ENCODE assay signal across 17 cellular contexts in genomic region chr17:260031-260791, GRCh38.
DNase-seq lines count a peak whose midpoint lies in the region; ATAC-seq, FAIRE-seq and TF ChIP-seq lines count a peak whose summit lies in the region.
"Had no signal": no experiment of that assay in that cellular context is flagged by ENCODE, and none has a peak within 500 bp of the region (broad histone marks: within the 10 kb centered on the region; RNA-seq: fewer than 3 reads in every experiment).

No MANE protein-coding gene starts in this region.

- H3K4me3 ChIP-seq in H1 (ENCODE audit: extremely low read depth in 1 of 4, insufficient read depth in 2 of 4, low read depth in 3 of 4, low read length in 4 of 4): peak overlapping the region in 3 of 4 experiments; percentile 5 to 36 (median 19); a peak in 3 of 8 replicates
- H3K4me3 ChIP-seq in neuronal stem cell (ENCODE audit: low read length in 2 of 2): no peak overlapping the region
- H3K4me3 ChIP-seq: breast epithelium, testis had no signal

- peak overlapping the region; percentile 20 for H4K5ac ChIP-seq in H1 (ENCODE audit: insufficient read length, low read depth, low read length)

- H4K8ac ChIP-seq in H1 (ENCODE audit: extremely low read depth, insufficient read depth, low read length) (no peak overlapping the region; the same call in none of the 2 replicates), neuronal stem cell (ENCODE audit: low read depth, low read length) (no peak overlapping the region)

- DNase-seq in activated naive CD8-positive, alpha-beta T cell treated with anti-CD3 and anti-CD28 coated beads, Interleukin-2, amount 10 ng/mL, durations not matched to agents 7 days and 5 days: peak; percentile 18
- no peak for DNase-seq in activated naive CD8-positive, alpha-beta T cell treated with anti-CD3 and anti-CD28 coated beads for 36 hours
- DNase-seq in H1 (ENCODE audit: low read depth in 1 of 2, low spot score in 2 of 2) (peak; percentile 3 to 64), neuronal stem cell (ENCODE audit: low spot score) (no peak), type B pancreatic cell (ENCODE audit: extremely low spot score, unreplicated experiment) (peak; percentile 64), NCI-H1105 treated with DMSO at 0.1 percent for 48 hours (lab: John Stamatoyannopoulos, UW) (no peak), DMS 273 (lab: John Stamatoyannopoulos, UW; ENCODE audit: unreplicated experiment) (no peak)
- DNase-seq: activated naive CD4-positive, alpha-beta T cell treated with anti-CD3 and anti-CD28 coated beads, Interleukin-2, amount 50 U/mL, for 16 hours; foreskin keratinocyte; GF-D8; NCI-H526; nucleus accumbens; testis had no signal

- peak overlapping the region; percentile 50 to 56 for H3K4me2 ChIP-seq in H1 (ENCODE audit: insufficient read depth in 1 of 2, low read depth in 2 of 2, low read length in 2 of 2)
- H3K4me2 ChIP-seq in neuronal stem cell (ENCODE audit: insufficient read depth, low read length, poor library complexity, severe bottlenecking): no peak overlapping the region

- TF ChIP-seq POLR2A in H1 (IDR thresholded peaks at IDR 0.05; ENCODE audit: control extremely low read depth in 1 of 2, low read depth in 2 of 2, low read length in 2 of 2): no peak

- H3K4me3 Mint-ChIP-seq in activated naive CD8-positive, alpha-beta T cell treated with anti-CD3 and anti-CD28 coated beads, Interleukin-2, amount 10 ng/mL, durations not matched to agents 7 days and 5 days: no peak overlapping the region
- no peak overlapping the region for H3K4me3 Mint-ChIP-seq in activated naive CD8-positive, alpha-beta T cell treated with anti-CD3 and anti-CD28 coated beads for 36 hours
- no peak overlapping the region for H3K4me3 Mint-ChIP-seq in type B pancreatic cell

- H3K36me3 Mint-ChIP-seq in activated naive CD8-positive, alpha-beta T cell treated with anti-CD3 and anti-CD28 coated beads, Interleukin-2, amount 10 ng/mL, durations not matched to agents 7 days and 5 days: no peaks in the 10 kb centered on the region
- no peaks in the 10 kb centered on the region for H3K36me3 Mint-ChIP-seq in activated naive CD8-positive, alpha-beta T cell treated with anti-CD3 and anti-CD28 coated beads for 36 hours
- peaks cover 10% of the 10 kb centered on the region for H3K36me3 Mint-ChIP-seq in type B pancreatic cell

- H3K36me3 ChIP-seq in H1 (ENCODE audit: control insufficient read depth in 2 of 4, insufficient read depth in 4 of 4, low read length in 3 of 4) (no peaks in the 10 kb centered on the region), neuronal stem cell (replicated peaks in 1 of 2; ENCODE audit: control insufficient read depth in 2 of 2, insufficient read depth in 2 of 2, low read length in 2 of 2) (no peaks in the 10 kb centered on the region)
- H3K36me3 ChIP-seq: breast epithelium had no signal

- TF ChIP-seq RAD21 in H1 (IDR thresholded peaks at IDR 0.05 in 1 of 2, conservative IDR thresholded peaks at IDR 0.05 in 1 of 2; ENCODE audit: low read depth in 2 of 2, low read length in 2 of 2): no peak

- POLR2A ChIA-PET in activated naive CD8-positive, alpha-beta T cell treated with anti-CD3 and anti-CD28 coated beads, Interleukin-2, amount 10 ng/mL, durations not matched to agents 7 days and 5 days (lab: Charles Lee): no interaction called here
- POLR2A ChIA-PET in H1 (lab: Charles Lee; ENCODE audit: partially characterized antibody): interaction anchor here (0.6 to 2.0 kb wide), 4 partner anchors 10 to 23 kb away, joined by 3 to 5 read pairs (median 4); no protein-coding TSS in a partner anchor

- H2BK120ac ChIP-seq in H1 (replicated peaks; ENCODE audit: low read depth, low read length) (peak overlapping the region; percentile 73), neuronal stem cell (ENCODE audit: low read depth, low read length) (no peak overlapping the region)

- peaks cover 1% of the 10 kb centered on the region for H3K4me1 Mint-ChIP-seq in activated naive CD8-positive, alpha-beta T cell treated with anti-CD3 and anti-CD28 coated beads, Interleukin-2, amount 10 ng/mL, durations not matched to agents 7 days and 5 days
- peaks cover 3% of the 10 kb centered on the region for H3K4me1 Mint-ChIP-seq in activated naive CD8-positive, alpha-beta T cell treated with anti-CD3 and anti-CD28 coated beads for 36 hours
- H3K4me1 Mint-ChIP-seq in type B pancreatic cell (ENCODE audit: unreplicated experiment): no peaks in the 10 kb centered on the region

- H3K27ac ChIP-seq in H1 (ENCODE audit: low read depth, low read length) (no peak overlapping the region), neuronal stem cell (replicated peaks; ENCODE audit: low read length) (no peak overlapping the region)
- H3K27ac ChIP-seq: foreskin keratinocyte, testis had no signal

- TF ChIP-seq EP300 in H1 (IDR thresholded peaks at IDR 0.05; ENCODE audit: borderline replicate concordance in 1 of 2, low read depth in 2 of 2, low read length in 2 of 2): no peak

- H3K79me1 ChIP-seq in H1 (ENCODE audit: low read depth, low read length) (no peaks in the 10 kb centered on the region), neuronal stem cell (ENCODE audit: low read depth, low read length) (no peaks in the 10 kb centered on the region)

- H3K27ac Mint-ChIP-seq in activated naive CD8-positive, alpha-beta T cell treated with anti-CD3 and anti-CD28 coated beads, Interleukin-2, amount 10 ng/mL, durations not matched to agents 7 days and 5 days: no peak overlapping the region
- no peak overlapping the region for H3K27ac Mint-ChIP-seq in activated naive CD8-positive, alpha-beta T cell treated with anti-CD3 and anti-CD28 coated beads for 36 hours
- H3K27ac Mint-ChIP-seq in type B pancreatic cell: no peak overlapping the region

- H3K14ac ChIP-seq in H1 (ENCODE audit: insufficient read length) (no peak overlapping the region), neuronal stem cell (ENCODE audit: low read length) (peak overlapping the region; percentile 72)

- H3K4ac ChIP-seq in H1 (replicated peaks; ENCODE audit: insufficient read length, low read depth, low read length) (peak overlapping the region; percentile 47), neuronal stem cell (ENCODE audit: low read length) (no peak overlapping the region)

- no peak overlapping the region for H3K9ac ChIP-seq in H1 (replicated peaks in 1 of 4; ENCODE audit: extremely low read depth in 1 of 4, low read depth in 3 of 4, low read length in 3 of 4)
- no peak overlapping the region for H3K9ac ChIP-seq in neuronal stem cell (ENCODE audit: low read depth, low read length, poor library complexity)

- peak overlapping the region; percentile 99 for H2BK12ac ChIP-seq in H1 (ENCODE audit: low read depth, low read length)
- no peak overlapping the region for H2BK12ac ChIP-seq in neuronal stem cell (ENCODE audit: low read length)

- H2AK5ac ChIP-seq in H1 (ENCODE audit: low read depth, low read length) (peak overlapping the region; percentile 24; the same call in 1 of the 2 replicates), neuronal stem cell (ENCODE audit: low read depth, low read length) (no peak overlapping the region)

- H4K91ac ChIP-seq in H1 (replicated peaks; ENCODE audit: insufficient read length, low read length): peak overlapping the region; percentile 90
- H4K91ac ChIP-seq in neuronal stem cell (ENCODE audit: low read depth, low read length, poor library complexity): no peak overlapping the region

- no peaks in the 10 kb centered on the region for H3K23me2 ChIP-seq in H1 (ENCODE audit: low read depth, low read length)

- peak overlapping the region; percentile 89; the same call in 1 of the 2 replicates for H2BK20ac ChIP-seq in H1 (ENCODE audit: low read length)

- H3K23ac ChIP-seq in H1 (ENCODE audit: insufficient read length) (no peak overlapping the region), neuronal stem cell (ENCODE audit: low read depth, low read length, poor library complexity) (no peak overlapping the region)

- H2BK5ac ChIP-seq in H1 (ENCODE audit: low read depth, low read length): peak overlapping the region; percentile 91
- no peak overlapping the region for H2BK5ac ChIP-seq in neuronal stem cell (ENCODE audit: low read length)

- TF ChIP-seq CTCF in H1 (IDR thresholded peaks at IDR 0.05; ENCODE audit: control extremely low read depth in 1 of 3, insufficient read depth in 1 of 3, low read depth in 1 of 3, low read length in 3 of 3) (no peak), type B pancreatic cell (conservative IDR thresholded peaks at IDR 0.05) (no peak)

- H2BK15ac ChIP-seq in H1 (ENCODE audit: low read length): peak overlapping the region; percentile 29
- no peak overlapping the region for H2BK15ac ChIP-seq in neuronal stem cell (ENCODE audit: low read length)

- no peaks in the 10 kb centered on the region for H3K79me2 ChIP-seq in H1 (ENCODE audit: control insufficient read depth in 1 of 2, insufficient read depth in 2 of 2, low read length in 2 of 2)

- H2AFZ ChIP-seq in H1 (ENCODE audit: low read length) (peak overlapping the region; percentile 19; the same call in 1 of the 2 replicates), neuronal stem cell (ENCODE audit: low read length) (no peak overlapping the region)

- peaks cover 14% of the 10 kb centered on the region for H3K27me3 Mint-ChIP-seq in activated naive CD8-positive, alpha-beta T cell treated with anti-CD3 and anti-CD28 coated beads, Interleukin-2, amount 10 ng/mL, durations not matched to agents 7 days and 5 days
- H3K27me3 Mint-ChIP-seq in activated naive CD8-positive, alpha-beta T cell treated with anti-CD3 and anti-CD28 coated beads for 36 hours: peaks cover 3% of the 10 kb centered on the region
- no peaks in the 10 kb centered on the region for H3K27me3 Mint-ChIP-seq in type B pancreatic cell

- H3K18ac ChIP-seq in H1 (ENCODE audit: extremely low read depth, low read length) (peak overlapping the region; percentile 92), neuronal stem cell (ENCODE audit: low read length) (peak overlapping the region; percentile 54)

- H3K4me1 ChIP-seq in H1 (replicated peaks in 1 of 4; ENCODE audit: control insufficient read depth in 3 of 4, insufficient read depth in 4 of 4, low read length in 3 of 4) (peaks cover 9 to 21% (median 17%) of the 10 kb centered on the region in 4 experiments), neuronal stem cell (ENCODE audit: control insufficient read depth in 2 of 2, insufficient read depth in 1 of 2, low read depth in 1 of 2, low read length in 2 of 2) (peaks cover 0 to 11% of the 10 kb centered on the region in 2 donors)
- H3K4me1 ChIP-seq: breast epithelium, Caco-2, foreskin keratinocyte, testis had no signal

- FAIRE-seq in H1 (lab: Jason Lieb, UNC): no peak

- no peaks in the 10 kb centered on the region for H4K20me1 ChIP-seq in H1 (replicated peaks in 1 of 2; ENCODE audit: control insufficient read depth in 1 of 2, insufficient read depth in 2 of 2, low read length in 2 of 2)

- ATAC-seq in activated naive CD8-positive, alpha-beta T cell treated with anti-CD3 and anti-CD28 coated beads, Interleukin-2, amount 10 ng/mL, durations not matched to agents 7 days and 5 days (ENCODE audit: low read depth): no peak
- no peak for ATAC-seq in HG02759 (IDR thresholded peaks at IDR 0.05; ENCODE audit: unreplicated experiment)
- ATAC-seq: foreskin keratinocyte, Panc1 had no signal

- 40% methylated on average over 15 of the region's 15 CpGs; no CpG with 5 or more reads in 1 of the 2 experiments for WGBS in H1 (ENCODE audit: extremely low coverage in 1 of 2, insufficient coverage in 1 of 2, insufficient read length in 1 of 2, insufficient replicate concordance in 2 of 2, low coverage in 1 of 2, low lambda C conversion rate in 2 of 2, missing lambda C conversion rate in 1 of 2), 2 experiments
- WGBS in neuronal stem cell (ENCODE audit: extremely low coverage in 2 of 2, insufficient read length in 2 of 2, insufficient replicate concordance in 1 of 2), 2 donors: no CpG with 5 or more reads among the region's 15 CpGs

- no peak overlapping the region for H3K56ac ChIP-seq in H1 (replicated peaks; ENCODE audit: insufficient read length, low read depth, low read length)

- no peaks in the 10 kb centered on the region for H3K9me3 Mint-ChIP-seq in activated naive CD8-positive, alpha-beta T cell treated with anti-CD3 and anti-CD28 coated beads, Interleukin-2, amount 10 ng/mL, durations not matched to agents 7 days and 5 days
- no peaks in the 10 kb centered on the region for H3K9me3 Mint-ChIP-seq in activated naive CD8-positive, alpha-beta T cell treated with anti-CD3 and anti-CD28 coated beads for 36 hours
- H3K9me3 Mint-ChIP-seq in type B pancreatic cell: peaks cover 5% of the 10 kb centered on the region

- CTCF ChIA-PET in H1 (lab: Charles Lee; ENCODE audit: partially characterized antibody): interaction anchor here (0.7 to 2.1 kb wide), 12 partner anchors 10 to 111 kb away, joined by 3 to 10 read pairs (median 4); no protein-coding TSS in a partner anchor

- H3K9me3 ChIP-seq in H1 (ENCODE audit: insufficient read depth in 2 of 2, low read depth in 1 of 2, low read length in 1 of 2) (peaks cover 0 to 3% of the 10 kb centered on the region in 2 experiments; a peak in 1 of 4 replicates), neuronal stem cell (replicated peaks in 1 of 2; ENCODE audit: control insufficient read depth in 2 of 2, insufficient read depth in 1 of 2, low read depth in 1 of 2, low read length in 2 of 2) (peaks cover 4 to 18% of the 10 kb centered on the region in 2 donors)
- H3K9me3 ChIP-seq: breast epithelium, Caco-2, testis had no signal

- H3K27me3 ChIP-seq in H1 (replicated peaks in 1 of 4; ENCODE audit: control insufficient read depth in 3 of 4, extremely low read depth in 1 of 4, insufficient read depth in 3 of 4, low read length in 3 of 4) (peaks cover 0 to 7% (median 5%) of the 10 kb centered on the region in 4 experiments; a peak in 4 of 7 replicates), neuronal stem cell (ENCODE audit: control insufficient read depth in 3 of 3, insufficient read depth in 3 of 3, low read depth in 1 of 3, low read length in 3 of 3) (peaks cover 0 to 3% (median 0%) of the 10 kb centered on the region in 3 experiments)
- H3K27me3 ChIP-seq: breast epithelium, foreskin keratinocyte, testis had no signal

Comparison
In these comparisons a context has a peak if more than half of its experiments do, and no peak if none do; other contexts are left out.
1. DNase-seq: peak in activated naive CD8-positive, alpha-beta T cell treated with anti-CD3 and anti-CD28 coated beads, Interleukin-2, amount 10 ng/mL, durations not matched to agents 7 days and 5 days (single experiment), H1 (2 of 2) and type B pancreatic cell (single experiment); none in activated naive CD8-positive, alpha-beta T cell treated with anti-CD3 and anti-CD28 coated beads for 36 hours (single experiment), neuronal stem cell (single experiment), NCI-H1105 treated with DMSO at 0.1 percent for 48 hours (single experiment) and DMS 273 (single experiment).
2. H3K4me3 ChIP-seq: peak in H1 (3 of 4); none in neuronal stem cell (0 of 2).